1 cellular context compared by ENCODE assay signal in the genomic region with DNA sequence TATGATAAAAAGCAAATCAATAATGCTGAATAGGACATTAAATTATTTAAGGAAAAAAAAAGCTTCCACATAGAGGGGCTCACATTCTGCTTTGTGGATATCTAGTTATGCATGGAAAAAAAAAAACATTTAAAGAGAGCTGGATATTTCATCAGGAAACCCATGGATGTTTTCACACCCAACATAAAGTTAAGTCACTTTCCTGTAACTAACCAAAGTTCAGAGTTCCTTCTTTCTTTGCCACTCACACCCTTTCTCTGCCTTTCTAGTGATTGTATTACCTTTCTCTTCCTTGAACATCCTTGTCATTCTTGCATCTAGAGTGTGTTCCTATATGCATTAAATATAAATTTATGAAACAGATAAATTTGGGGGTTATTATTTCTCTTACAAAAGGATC.
TF ChIP-seq lines count a peak whose summit lies in the region.

No MANE protein-coding gene starts in this region.

TF ChIP-seq in HepG2, 621 proteins besides CTCF, POLR2A, EP300 and RAD21 (continued from another document):
- TF ChIP-seq, protein P1, sequence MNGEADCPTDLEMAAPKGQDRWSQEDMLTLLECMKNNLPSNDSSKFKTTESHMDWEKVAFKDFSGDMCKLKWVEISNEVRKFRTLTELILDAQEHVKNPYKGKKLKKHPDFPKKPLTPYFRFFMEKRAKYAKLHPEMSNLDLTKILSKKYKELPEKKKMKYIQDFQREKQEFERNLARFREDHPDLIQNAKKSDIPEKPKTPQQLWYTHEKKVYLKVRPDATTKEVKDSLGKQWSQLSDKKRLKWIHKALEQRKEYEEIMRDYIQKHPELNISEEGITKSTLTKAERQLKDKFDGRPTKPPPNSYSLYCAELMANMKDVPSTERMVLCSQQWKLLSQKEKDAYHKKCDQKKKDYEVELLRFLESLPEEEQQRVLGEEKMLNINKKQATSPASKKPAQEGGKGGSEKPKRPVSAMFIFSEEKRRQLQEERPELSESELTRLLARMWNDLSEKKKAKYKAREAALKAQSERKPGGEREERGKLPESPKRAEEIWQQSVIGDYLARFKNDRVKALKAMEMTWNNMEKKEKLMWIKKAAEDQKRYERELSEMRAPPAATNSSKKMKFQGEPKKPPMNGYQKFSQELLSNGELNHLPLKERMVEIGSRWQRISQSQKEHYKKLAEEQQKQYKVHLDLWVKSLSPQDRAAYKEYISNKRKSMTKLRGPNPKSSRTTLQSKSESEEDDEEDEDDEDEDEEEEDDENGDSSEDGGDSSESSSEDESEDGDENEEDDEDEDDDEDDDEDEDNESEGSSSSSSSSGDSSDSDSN (CRISPR knock-in tag; IDR thresholded peaks at IDR 0.05) = no peak
- TF ChIP-seq GFI1 (CRISPR knock-in tag; IDR thresholded peaks at IDR 0.05; ENCODE audit: borderline replicate concordance) (no peak), ZNF570 (CRISPR knock-in tag; IDR thresholded peaks at IDR 0.05; ENCODE audit: borderline replicate concordance) (no peak)
